In the genomic region with DNA sequence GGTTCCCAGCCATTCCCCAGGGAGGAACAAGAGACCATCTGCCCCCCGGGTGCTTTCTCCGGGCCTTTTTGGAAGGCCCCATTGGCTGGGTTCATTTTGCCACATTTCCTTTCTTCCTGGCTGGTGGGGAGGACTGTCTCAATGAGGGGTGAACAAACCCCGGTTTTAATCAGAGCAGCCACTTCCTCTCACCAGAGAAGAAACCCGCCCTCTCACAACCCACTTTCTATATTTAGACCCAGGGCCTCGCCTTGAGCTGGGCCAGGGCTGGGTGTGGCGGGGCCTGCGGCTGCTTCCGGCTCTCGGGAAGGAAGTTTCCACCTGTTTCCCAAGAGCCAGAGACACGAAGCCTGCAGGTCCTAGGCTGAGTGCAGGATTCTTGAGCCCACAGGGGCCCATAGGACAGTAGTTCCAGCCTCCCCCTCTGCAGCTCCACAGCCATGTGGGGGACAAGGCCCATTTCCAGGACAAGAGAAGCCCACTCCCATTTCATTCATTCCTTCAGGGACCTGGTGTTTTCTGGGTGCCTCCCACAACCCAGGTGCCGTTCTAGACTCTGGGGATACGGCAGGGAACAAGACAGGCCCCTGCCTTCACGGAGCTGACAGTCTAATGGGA, we compare ENCODE assay signal across 8 cellular contexts. TPM values are rescaled to one million over a fixed set of nuclear protein-coding genes. Genes with fewer than 3 reads are reported as not detected.
DNase-seq lines count a peak whose midpoint lies in the region; FAIRE-seq and TF ChIP-seq lines count a peak whose summit lies in the region.

No MANE protein-coding gene starts in this region.

- TF ChIP-seq CTCF in GM12864 (IDR thresholded peaks at IDR 0.05; ENCODE audit: low read depth, low read length, missing control alignments) (no peak), cardiac muscle cell (IDR thresholded peaks at IDR 0.05; ENCODE audit: low read depth, low read length) (no peak)

- no peaks in the 10 kb centered on the region for H3K9me3 ChIP-seq in GM23248 (ENCODE audit: low read depth)
- H3K9me3 ChIP-seq in cardiac muscle cell (ENCODE audit: low read depth), result no peaks in the 10 kb centered on the region

- H3K9ac ChIP-seq in GM23248, result no peak overlapping the region

- no peaks in the 10 kb centered on the region for H3K9me2 ChIP-seq in GM23248 (ENCODE audit: insufficient read depth)

- H3K4me2 ChIP-seq in GM23248 (ENCODE audit: unreplicated experiment), result no peak overlapping the region

- in situ Hi-C loops in GM23248 (cut with MboI), result no loop called here

- no peak overlapping the region for H2AFZ ChIP-seq in GM23248

- DNase-seq in GM12864 (ENCODE audit: low read depth), result peak; percentile 87
- DNase-seq in GM23248, result peak; percentile 46
- DNase-seq in Kasumi-1 (lab: John Stamatoyannopoulos, UW), result peak; percentile 90 to 91
- peak; percentile 12 to 55 for DNase-seq in activated CD4-positive, alpha-beta T cell treated with anti-CD3 and anti-CD28 coated beads, Interleukin-2, amount 50 U/mL, for 24 hours (ENCODE audit: low read depth in 1 of 2, low spot score in 1 of 2)
- peak; percentile 32 to 74 for DNase-seq in cardiac muscle cell (ENCODE audit: low read depth in 1 of 2, low spot score in 1 of 2)
- DNase-seq in stimulated activated CD8-positive, alpha-beta memory T cell treated with anti-CD3 and anti-CD28 coated beads, Interleukin-2, amount 100 ng/mL, for 1 hour (ENCODE audit: low read depth in 2 of 2), result peak; percentile 25 to 38
- DNase-seq in HTR-8/SVneo (ENCODE audit: insufficient read length, low spot score), result no peak
- no peak for DNase-seq in NCI-H2227 (lab: John Stamatoyannopoulos, UW; ENCODE audit: unreplicated experiment)

- H3K27ac ChIP-seq in GM23248, result no peak overlapping the region
- peak overlapping the region; percentile 84 for H3K27ac ChIP-seq in cardiac muscle cell

- H3K36me3 ChIP-seq in GM23248 (ENCODE audit: low read depth), result no peaks in the 10 kb centered on the region
- H3K36me3 ChIP-seq in cardiac muscle cell, result no peaks in the 10 kb centered on the region

- no peak for FAIRE-seq in HTR-8/SVneo (lab: Jason Lieb, UNC)

- H3K4me1 ChIP-seq in GM23248 (ENCODE audit: insufficient read depth) (no peaks in the 10 kb centered on the region), cardiac muscle cell (ENCODE audit: low read depth) (peaks cover 30% of the 10 kb centered on the region)

- H3K79me2 ChIP-seq in GM23248 (ENCODE audit: insufficient read depth), result no peaks in the 10 kb centered on the region

- WGBS in GM23248 (ENCODE audit: low coverage in 1 of 2, low lambda C conversion rate in 2 of 2, missing lambda C conversion rate in 2 of 2), 2 experiments, result 42 to 55% methylated on average over 13 of the region's 13 CpGs

- H3K4me3 ChIP-seq in GM12864 (ENCODE audit: low read depth, low read length), result no peak overlapping the region
- no peak overlapping the region for H3K4me3 ChIP-seq in GM23248
- H3K4me3 ChIP-seq in cardiac muscle cell, result no peak overlapping the region

- no peaks in the 10 kb centered on the region for H4K20me1 ChIP-seq in GM23248 (ENCODE audit: insufficient read depth)

- H3K27me3 ChIP-seq in GM23248 (replicated peaks; ENCODE audit: insufficient read depth) (peaks cover 12% of the 10 kb centered on the region; the same call in 1 of the 2 replicates), cardiac muscle cell (no peaks in the 10 kb centered on the region)

- H3F3A ChIP-seq in GM23248 (ENCODE audit: insufficient read depth), result no peaks in the 10 kb centered on the region

RNA-seq across cellular contexts. Expression of a gene that starts 41.8 kb away (rescaled TPM):
- 3.7 and 8.1 TPM in 2 replicates for total RNA-seq in GM23248 (2014; rRNA removed; shearing (Covaris generic))
- polyA plus RNA-seq in GM23248 (2016; fragmentation: Nextera tagmentation; extraction: Ambion mirVana), result 1.3 and 2.0 TPM in 2 replicates
- 420 and 625 TPM in 2 replicates for total RNA-seq in cardiac muscle cell
- polyA plus RNA-seq in cardiac muscle cell, result 404 and 626 TPM in 2 replicates

Comparison
In these comparisons a context has a peak if more than half of its experiments do, and no peak if none do; other contexts are left out.
1. DNase-seq: peak in GM12864 (single experiment), GM23248 (single experiment), Kasumi-1 (2 of 2), activated CD4-positive, alpha-beta T cell treated with anti-CD3 and anti-CD28 coated beads, Interleukin-2, amount 50 U/mL, for 24 hours (2 of 2), cardiac muscle cell (2 of 2) and stimulated activated CD8-positive, alpha-beta memory T cell treated with anti-CD3 and anti-CD28 coated beads, Interleukin-2, amount 100 ng/mL, for 1 hour (2 of 2); none in HTR-8/SVneo (single experiment) and NCI-H2227 (single experiment).
2. RNA of a gene that starts 41.8 kb away (total RNA-seq): 420 to 625 TPM in cardiac muscle cell; 3.7 to 8.1 TPM in GM23248; every median in the first group is over 10 times any median in the second.